Comparison of ENCODE assay signal across 1 cellular context in the genomic region with DNA sequence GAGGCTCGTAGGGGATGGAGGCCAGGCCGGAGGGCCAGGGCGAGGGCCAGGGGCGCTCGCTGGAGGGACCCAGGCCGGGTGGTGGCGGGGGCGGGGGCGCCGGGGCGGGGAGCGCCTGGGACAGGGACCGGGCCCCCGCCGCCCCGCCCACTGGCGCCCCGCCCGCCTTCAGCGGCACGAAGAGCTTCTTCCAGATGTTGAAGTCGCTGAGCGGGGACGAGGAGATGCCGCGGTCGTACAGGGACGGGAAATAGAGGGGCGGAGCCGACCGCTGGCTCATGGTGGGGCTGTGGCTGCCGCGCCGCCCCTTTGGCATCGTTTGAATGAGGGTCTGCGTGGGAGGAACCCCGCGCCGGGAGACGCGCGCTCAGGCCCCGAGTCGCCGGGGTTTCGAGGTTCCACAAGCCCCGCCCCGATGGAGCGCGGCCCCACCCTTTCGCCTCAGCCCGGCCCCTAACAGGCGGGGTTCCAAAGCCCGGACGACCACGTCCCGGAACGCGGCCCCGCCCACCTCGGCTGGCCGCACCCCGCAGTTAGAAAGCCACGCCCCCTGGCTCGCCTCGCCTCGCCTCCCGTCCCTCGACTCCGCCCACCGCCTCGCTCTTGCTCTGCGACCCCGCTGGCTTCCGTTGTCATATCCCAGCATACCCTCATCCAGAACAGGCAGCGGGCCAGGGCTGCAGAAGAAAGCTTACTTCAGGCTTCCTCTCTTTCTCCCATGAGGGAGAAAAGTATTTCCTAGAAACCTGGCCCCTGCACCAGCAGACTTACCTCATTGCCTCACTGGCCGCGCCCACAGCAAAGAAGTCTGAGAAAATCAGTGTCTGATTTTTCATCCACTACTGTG.
TF ChIP-seq lines count a peak whose summit lies in the region.

C11orf91 (minus strand) TSS at position 402 of the 847 bp plus-strand sequence; CDS start at position 316, 86 bp downstream.

TF ChIP-seq in GM12878, 131 proteins besides CTCF, POLR2A, EP300 and RAD21 (continued from another document):
- TF ChIP-seq POU2F2 (IDR thresholded peaks at IDR 0.05; ENCODE audit: borderline replicate concordance, low read depth, low read length) (0 out of 3 replicates have a peak, but pooled peaks have one; percentile 8), FOXK2 (IDR thresholded peaks at IDR 0.05) (no peak), EGR1 (IDR thresholded peaks at IDR 0.05; ENCODE audit: borderline replicate concordance in 1 of 2, low read depth in 2 of 2, low read length in 2 of 2) (peak in 1 of 2 experiments; percentile 72; a peak in 1 of 3 replicates), CREB1 (IDR thresholded peaks at IDR 0.05; ENCODE audit: low read depth) (0 out of 2 replicates have a peak, but pooled peaks have one; percentile 29), PML (IDR thresholded peaks at IDR 0.05; ENCODE audit: low read length) (no peak)
TF ChIP-seq in GM12878: peak in this region for 8.
